Comparison of ENCODE assay signal across 32 cellular contexts in genomic region chr1:167365360-167365759, GRCh38.
"Had no signal": no experiment of that assay in that cellular context is flagged by ENCODE, and none has a peak within 500 bp of the region (broad histone marks: within the 10 kb centered on the region; RNA-seq: fewer than 3 reads in every experiment).

No MANE protein-coding gene starts in this region.

- H3K4me3 ChIP-seq: esophagus squamous epithelium, gastroesophageal sphincter, heart right ventricle had no signal

- H3K27me3 ChIP-seq: brain microvascular endothelial cell, esophagus squamous epithelium, gastroesophageal sphincter, heart right ventricle had no signal

- H3K9me3 ChIP-seq: esophagus squamous epithelium, gastroesophageal sphincter, heart right ventricle had no signal

- H3K27ac Mint-ChIP-seq: activated B cell treated with CpG ODN at 0.5 μM for 24 hours; activated CD8-positive, alpha-beta T cell treated with anti-CD3 and anti-CD28 coated beads for 36 hours; activated naive CD8-positive, alpha-beta T cell; activated T-helper 17 cell treated with anti-CD3 and anti-CD28 coated beads, Interleukin-2, amount 50 U/mL, for 72 hours; effector memory CD8-positive, alpha-beta T cell had no signal

- H3K4me1 ChIP-seq: esophagus squamous epithelium, gastroesophageal sphincter had no signal

- DNase-seq: activated B cell treated with CpG ODN at 0.5 μM for 24 hours; activated CD4-positive, alpha-beta T cell treated with anti-CD3 and anti-CD28 coated beads for 48 hours; activated CD4-positive, alpha-beta T cell treated with anti-CD3 and anti-CD28 coated beads, Interleukin-2, amount 50 U/mL, for 1 hour; activated CD4-positive, alpha-beta T cell treated with anti-CD3 and anti-CD28 coated beads, Interleukin-2, amount 50 U/mL, for 48 hours; activated CD8-positive, alpha-beta memory T cell treated with anti-CD3 and anti-CD28 coated beads for 24 hours; activated CD8-positive, alpha-beta T cell treated with anti-CD3 and anti-CD28 coated beads for 36 hours; activated effector memory CD4-positive, alpha-beta T cell treated with Interleukin-2 at 50 U/mL for 16 hours; activated gamma-delta T cell treated with Interleukin-2 at 50 U/mL for 16 hours; activated naive CD4-positive, alpha-beta T cell treated with anti-CD3 and anti-CD28 coated beads, Interleukin-2, amount 50 U/mL, for 16 hours; activated naive CD4-positive, alpha-beta T cell treated with Interleukin-2 at 50 U/mL for 16 hours; activated T-cell treated with anti-CD3 and anti-CD28 coated beads, Interleukin-2, amount 50 U/mL, for 4 hours; amniotic stem cell; anterior cingulate cortex; brain microvascular endothelial cell; caudate nucleus; cortex of kidney; dermis blood vessel endothelial cell; effector CD4-positive, alpha-beta T cell; effector memory CD8-positive, alpha-beta T cell; esophagus squamous epithelium; heart right ventricle; T-helper 2 cell had no signal

- ATAC-seq: activated CD4-positive, CD25-positive, alpha-beta regulatory T cell treated with anti-CD3 and anti-CD28 coated beads, Interleukin-2, amount 50 U/mL, for 24 hours; activated CD8-positive, alpha-beta T cell treated with anti-CD3 and anti-CD28 coated beads for 36 hours; activated T-cell treated with anti-CD3 and anti-CD28 coated beads, Interleukin-2, amount 50 U/mL, for 4 hours; activated T-helper 17 cell treated with anti-CD3 and anti-CD28 coated beads, Interleukin-2, amount 50 U/mL, for 72 hours; effector memory CD8-positive, alpha-beta T cell; gastroesophageal sphincter; heart right ventricle had no signal

- H3K27me3 Mint-ChIP-seq: activated B cell treated with CpG ODN at 0.5 μM for 24 hours; activated CD8-positive, alpha-beta T cell treated with anti-CD3 and anti-CD28 coated beads for 36 hours; activated naive CD8-positive, alpha-beta T cell; activated T-helper 17 cell treated with anti-CD3 and anti-CD28 coated beads, Interleukin-2, amount 50 U/mL, for 72 hours; effector memory CD8-positive, alpha-beta T cell had no signal

- FAIRE-seq: astrocyte, colon, endometrium, endothelial cell of umbilical vein had no signal

- H3K27ac ChIP-seq: brain microvascular endothelial cell, epithelial cell of prostate, esophagus squamous epithelium, gastroesophageal sphincter, heart right ventricle, VCaP had no signal

- H3K36me3 ChIP-seq: brain microvascular endothelial cell had no signal

- H3K4me3 Mint-ChIP-seq: activated B cell treated with CpG ODN at 0.5 μM for 24 hours; activated CD8-positive, alpha-beta T cell treated with anti-CD3 and anti-CD28 coated beads for 36 hours; activated naive CD8-positive, alpha-beta T cell; activated T-cell treated with anti-CD3 and anti-CD28 coated beads, Interleukin-2, amount 50 U/mL, for 4 hours; activated T-helper 17 cell treated with anti-CD3 and anti-CD28 coated beads, Interleukin-2, amount 50 U/mL, for 72 hours; effector memory CD8-positive, alpha-beta T cell had no signal

- H3K9me3 Mint-ChIP-seq: activated B cell treated with CpG ODN at 0.5 μM for 24 hours; activated CD8-positive, alpha-beta T cell treated with anti-CD3 and anti-CD28 coated beads for 36 hours; activated T-cell treated with anti-CD3 and anti-CD28 coated beads, Interleukin-2, amount 50 U/mL, for 4 hours; activated T-helper 17 cell treated with anti-CD3 and anti-CD28 coated beads, Interleukin-2, amount 50 U/mL, for 72 hours; effector memory CD8-positive, alpha-beta T cell had no signal
